Comparison of ENCODE assay signal across 8 cellular contexts in the genomic region with DNA sequence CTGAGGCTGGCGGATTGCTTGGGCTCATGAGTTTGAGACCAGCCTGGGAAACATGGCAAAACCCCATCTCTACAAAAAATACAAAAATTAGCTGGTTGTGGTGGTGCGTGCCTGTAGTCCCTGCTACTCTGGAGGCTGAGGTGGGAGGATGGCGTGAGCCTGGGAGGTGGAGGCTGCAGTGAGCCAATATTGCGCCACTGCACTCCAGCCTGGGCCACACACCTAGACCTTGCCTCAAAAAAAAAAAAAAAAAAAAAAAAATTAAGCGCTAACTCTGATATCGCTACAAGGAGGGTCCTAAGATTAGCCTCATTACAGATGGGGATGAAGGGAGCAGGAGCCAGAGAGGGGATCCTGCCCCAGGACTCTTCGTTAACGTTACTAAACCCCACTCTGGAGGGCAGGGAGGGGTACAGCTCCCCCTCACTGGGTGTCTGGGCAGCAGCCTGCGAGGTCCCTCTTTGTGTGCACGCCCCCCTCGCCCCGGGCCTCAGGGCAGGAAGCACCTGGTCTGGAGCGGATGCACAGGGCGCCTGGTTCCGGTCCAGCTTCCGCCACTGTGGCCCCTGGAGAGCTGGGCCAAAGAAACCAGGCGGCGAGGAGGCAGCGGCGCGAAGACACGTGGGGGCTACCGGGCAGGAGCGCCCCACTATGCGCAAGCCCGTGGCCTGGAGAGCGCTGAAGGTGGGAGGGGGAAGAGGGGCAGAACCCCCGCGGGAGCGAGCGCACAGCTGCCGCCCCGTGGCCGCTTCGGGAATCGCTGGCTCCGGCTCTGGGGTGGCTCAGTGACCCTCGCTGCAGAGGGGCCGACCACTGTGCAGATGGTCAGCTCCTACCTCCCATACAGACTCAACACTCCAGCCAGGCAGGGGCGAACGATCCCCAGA. TPM values are rescaled to one million over a fixed set of nuclear protein-coding genes. Genes with fewer than 3 reads are reported as not detected.
A peak's percentile ranks its signal among the peaks of the same experiment; 100 is the strongest.
DNase-seq lines count a peak whose midpoint lies in the region; ATAC-seq and TF ChIP-seq lines count a peak whose summit lies in the region.

No MANE protein-coding gene starts in this region.

- intact Hi-C loops in dorsolateral prefrontal cortex (cut with DNase I), result no loop called here

- H3K9me3 Mint-ChIP-seq in activated CD4-positive, alpha-beta T cell treated with anti-CD3 and anti-CD28 coated beads, Interleukin-2, amount 10 ng/mL, durations not matched to agents 7 days and 5 days, result no peaks in the 10 kb centered on the region

- POLR2A ChIA-PET in activated CD4-positive, alpha-beta T cell treated with anti-CD3 and anti-CD28 coated beads, Interleukin-2, amount 10 ng/mL, durations not matched to agents 7 days and 5 days (lab: Charles Lee), result no interaction called here

- peaks cover 7% of the 10 kb centered on the region for H3K36me3 Mint-ChIP-seq in activated CD4-positive, alpha-beta T cell treated with anti-CD3 and anti-CD28 coated beads, Interleukin-2, amount 10 ng/mL, durations not matched to agents 7 days and 5 days (ENCODE audit: low read depth)

- H3K27me3 ChIP-seq in dorsolateral prefrontal cortex (no peaks in the 10 kb centered on the region), mucosa of rectum (ENCODE audit: control insufficient read depth in 2 of 2, insufficient read depth in 2 of 2, low read length in 2 of 2) (no peaks in the 10 kb centered on the region), thymus (ENCODE audit: control insufficient read depth, insufficient read depth) (peaks cover 1% of the 10 kb centered on the region)

- peak overlapping the region; percentile 82 for H3K4me3 Mint-ChIP-seq in activated CD4-positive, alpha-beta T cell treated with anti-CD3 and anti-CD28 coated beads, Interleukin-2, amount 10 ng/mL, durations not matched to agents 7 days and 5 days

- WGBS in thymus, result 9% methylated on average over 41 of the region's 41 CpGs

- peak; percentile 38 for ATAC-seq in HG03442 (IDR thresholded peaks at IDR 0.05; ENCODE audit: unreplicated experiment)

- H3K9ac ChIP-seq in mucosa of rectum (ENCODE audit: low read depth in 1 of 2, low read length in 2 of 2), result peak overlapping the region; percentile 37 to 68

- CTCF ChIA-PET in activated CD4-positive, alpha-beta T cell treated with anti-CD3 and anti-CD28 coated beads, Interleukin-2, amount 10 ng/mL, durations not matched to agents 7 days and 5 days (lab: Charles Lee), result interaction anchor here (0.6 to 3.5 kb wide), 17 partner anchors 9 to 683 kb away, joined by 3 to 23 read pairs (median 5); a partner anchor contains a TSS

- H3K36me3 ChIP-seq in mucosa of rectum (ENCODE audit: control insufficient read depth in 2 of 2, insufficient read depth in 2 of 2, low read length in 2 of 2) (peaks cover 4 to 6% of the 10 kb centered on the region in 2 donors), thymus (ENCODE audit: control insufficient read depth, insufficient read depth) (peaks cover 6% of the 10 kb centered on the region)

- H3K4me1 Mint-ChIP-seq in activated CD4-positive, alpha-beta T cell treated with anti-CD3 and anti-CD28 coated beads, Interleukin-2, amount 10 ng/mL, durations not matched to agents 7 days and 5 days, result peaks cover 38% of the 10 kb centered on the region

- H3K4me3 ChIP-seq in GM12875 (ENCODE audit: low read depth, low read length), result peak overlapping the region; percentile 66
- H3K4me3 ChIP-seq in dorsolateral prefrontal cortex, result peak overlapping the region in 30 of 59 donors; percentile 3 to 41 (median 21)
- H3K4me3 ChIP-seq in mucosa of rectum (ENCODE audit: low read length in 2 of 2), result peak overlapping the region; percentile 45 to 73
- H3K4me3 ChIP-seq in thymus (ENCODE audit: low read length), result peak overlapping the region; percentile 53

- H3K4me1 ChIP-seq in mucosa of rectum (ENCODE audit: control insufficient read depth in 2 of 2, insufficient read depth in 2 of 2, low read length in 2 of 2), result peaks cover 15 to 20% of the 10 kb centered on the region in 2 donors
- H3K4me1 ChIP-seq in thymus (ENCODE audit: control insufficient read depth, insufficient read depth, low read length), result peaks cover 26% of the 10 kb centered on the region

- H3K27ac Mint-ChIP-seq in activated CD4-positive, alpha-beta T cell treated with anti-CD3 and anti-CD28 coated beads, Interleukin-2, amount 10 ng/mL, durations not matched to agents 7 days and 5 days, result peak overlapping the region; percentile 92

- no peaks in the 10 kb centered on the region for H3K9me3 ChIP-seq in mucosa of rectum (ENCODE audit: control insufficient read depth in 2 of 2, low read length in 2 of 2)
- H3K9me3 ChIP-seq in thymus (ENCODE audit: control insufficient read depth), result no peaks in the 10 kb centered on the region

- peaks cover 6% of the 10 kb centered on the region for H3K27me3 Mint-ChIP-seq in activated CD4-positive, alpha-beta T cell treated with anti-CD3 and anti-CD28 coated beads, Interleukin-2, amount 10 ng/mL, durations not matched to agents 7 days and 5 days

- peak overlapping the region in 54 of 59 donors; percentile 4 to 94 (median 74) for H3K27ac ChIP-seq in dorsolateral prefrontal cortex
- peak overlapping the region; percentile 63 to 84 for H3K27ac ChIP-seq in mucosa of rectum (ENCODE audit: low read depth in 2 of 2, low read length in 2 of 2)
- peak overlapping the region; percentile 31 for H3K27ac ChIP-seq in thymus (ENCODE audit: low read depth)

- DNase-seq in activated CD4-positive, alpha-beta T cell treated with anti-CD3 and anti-CD28 coated beads, Interleukin-2, amount 10 ng/mL, durations not matched to agents 7 days and 5 days, result peak; percentile 62
- peak in 4 of 10 donors; percentile 57 to 67 (median 64) for DNase-seq in dorsolateral prefrontal cortex
- no peak for DNase-seq in NCI-H187 (lab: John Stamatoyannopoulos, UW)
- DNase-seq in DMS79 (lab: John Stamatoyannopoulos, UW), result no peak

- TF ChIP-seq CTCF in GM12875 (IDR thresholded peaks at IDR 0.05; ENCODE audit: borderline replicate concordance, insufficient read depth, low read depth, low read length) (peak; percentile 99), dorsolateral prefrontal cortex (IDR thresholded peaks at IDR 0.05 in 54 of 56, conservative IDR thresholded peaks at IDR 0.05 in 2 of 56; ENCODE audit: low read depth in 1 of 56, partially characterized antibody in 56 of 56) (peak; percentile 54 to 85 (median 74))

RNA-seq across cellular contexts. Expression of a gene that starts 1.5 kb away (rescaled TPM):
- total RNA-seq in activated CD4-positive, alpha-beta T cell treated with anti-CD3 and anti-CD28 coated beads, Interleukin-2, amount 10 ng/mL, durations not matched to agents 7 days and 5 days, result 1 to 10 TPM; 2.3 to 2.5 TPM
- total RNA-seq in dorsolateral prefrontal cortex, result 10 to 100 TPM in 2 of 120 experiments, 1 to 10 TPM in 118; 1.0 to 11.8 (median 4.5) TPM
- polyA plus RNA-seq in thymus, result 14.0 TPM

RNA-seq across cellular contexts. Expression of a gene that starts 12.3 kb away (rescaled TPM):
- 10 to 100 TPM; 44.7 to 58.3 TPM for total RNA-seq in activated CD4-positive, alpha-beta T cell treated with anti-CD3 and anti-CD28 coated beads, Interleukin-2, amount 10 ng/mL, durations not matched to agents 7 days and 5 days
- total RNA-seq in dorsolateral prefrontal cortex, result 10 to 100 TPM; 30.6 to 70.9 (median 40.8) TPM
- polyA plus RNA-seq in thymus, result 69.9 TPM

RNA-seq across cellular contexts. Expression of a gene that starts 13.9 kb away (rescaled TPM):
- total RNA-seq in activated CD4-positive, alpha-beta T cell treated with anti-CD3 and anti-CD28 coated beads, Interleukin-2, amount 10 ng/mL, durations not matched to agents 7 days and 5 days, result 10 to 100 TPM; 57.8 to 63.8 TPM
- total RNA-seq in dorsolateral prefrontal cortex, result 100 to 1,000 TPM in 5 of 120 experiments, 10 to 100 TPM in 115; 54.8 to 122 (median 79.3) TPM
- 17.5 TPM for polyA plus RNA-seq in thymus

RNA-seq across cellular contexts. Expression of a gene that starts 46.0 kb away (rescaled TPM):
- 10 to 100 TPM; 62.3 to 65.0 TPM for total RNA-seq in activated CD4-positive, alpha-beta T cell treated with anti-CD3 and anti-CD28 coated beads, Interleukin-2, amount 10 ng/mL, durations not matched to agents 7 days and 5 days
- total RNA-seq in dorsolateral prefrontal cortex, result 10 to 100 TPM; 21.7 to 50.2 (median 33.8) TPM
- 101 TPM for polyA plus RNA-seq in thymus

RNA-seq across cellular contexts. Expression of a gene that starts 46.0 kb away (rescaled TPM):
- total RNA-seq in activated CD4-positive, alpha-beta T cell treated with anti-CD3 and anti-CD28 coated beads, Interleukin-2, amount 10 ng/mL, durations not matched to agents 7 days and 5 days, result 100 to 1,000 TPM; 167 to 188 TPM
- 10 to 100 TPM; 15.7 to 43.8 (median 25.6) TPM for total RNA-seq in dorsolateral prefrontal cortex
- 92.7 TPM for polyA plus RNA-seq in thymus
